Comparison of ENCODE assay signal across 1 cellular context in the genomic region with DNA sequence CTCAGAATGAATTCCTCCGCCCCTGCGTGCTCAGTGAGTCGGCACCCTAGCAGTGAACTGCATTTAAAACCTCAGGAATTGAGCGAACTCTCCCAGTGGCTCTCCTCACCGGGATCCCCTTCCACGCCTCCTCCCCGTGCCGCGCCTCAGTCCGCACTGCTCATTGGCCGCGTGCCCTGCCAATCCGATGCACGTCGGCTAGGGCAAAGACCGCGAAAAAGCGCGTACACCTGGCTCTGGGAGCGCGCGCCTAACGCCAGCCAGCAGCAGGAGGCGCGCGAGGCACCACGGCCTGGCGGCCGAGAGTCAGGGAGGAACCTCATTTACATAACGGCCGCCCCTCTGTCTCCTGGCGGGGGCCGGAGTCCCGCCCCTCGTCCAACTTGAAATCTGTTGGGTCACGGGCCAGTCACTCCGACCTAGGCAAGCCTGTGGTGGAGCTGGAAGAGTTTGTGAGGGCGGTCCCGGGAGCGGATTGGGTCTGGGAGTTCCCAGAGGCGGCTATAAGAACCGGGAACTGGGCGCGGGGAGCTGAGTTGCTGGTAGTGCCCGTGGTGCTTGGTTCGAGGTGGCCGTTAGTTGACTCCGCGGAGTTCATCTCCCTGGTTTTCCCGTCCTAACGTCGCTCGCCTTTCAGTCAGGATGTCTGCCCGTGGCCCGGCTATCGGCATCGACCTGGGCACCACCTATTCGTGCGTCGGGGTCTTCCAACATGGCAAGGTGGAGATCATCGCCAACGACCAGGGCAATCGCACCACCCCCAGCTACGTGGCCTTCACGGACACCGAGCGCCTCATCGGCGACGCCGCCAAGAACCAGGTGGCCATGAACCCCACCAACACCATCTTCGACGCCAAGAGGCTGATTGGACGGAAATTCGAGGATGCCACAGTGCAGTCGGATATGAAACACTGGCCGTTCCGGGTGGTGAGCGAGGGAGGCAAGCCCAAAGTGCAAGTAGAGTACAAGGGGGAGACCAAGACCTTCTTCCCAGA.
TF ChIP-seq lines count a peak whose summit lies in the region.

A gene (plus strand): TSS at position 534 of the 995 bp plus-strand sequence. CDS start 109 bp downstream, at position 643.

TF ChIP-seq in SK-N-SH, 30 proteins besides CTCF, POLR2A, EP300 and RAD21 (continued from another document):
- TF ChIP-seq, protein P1, sequence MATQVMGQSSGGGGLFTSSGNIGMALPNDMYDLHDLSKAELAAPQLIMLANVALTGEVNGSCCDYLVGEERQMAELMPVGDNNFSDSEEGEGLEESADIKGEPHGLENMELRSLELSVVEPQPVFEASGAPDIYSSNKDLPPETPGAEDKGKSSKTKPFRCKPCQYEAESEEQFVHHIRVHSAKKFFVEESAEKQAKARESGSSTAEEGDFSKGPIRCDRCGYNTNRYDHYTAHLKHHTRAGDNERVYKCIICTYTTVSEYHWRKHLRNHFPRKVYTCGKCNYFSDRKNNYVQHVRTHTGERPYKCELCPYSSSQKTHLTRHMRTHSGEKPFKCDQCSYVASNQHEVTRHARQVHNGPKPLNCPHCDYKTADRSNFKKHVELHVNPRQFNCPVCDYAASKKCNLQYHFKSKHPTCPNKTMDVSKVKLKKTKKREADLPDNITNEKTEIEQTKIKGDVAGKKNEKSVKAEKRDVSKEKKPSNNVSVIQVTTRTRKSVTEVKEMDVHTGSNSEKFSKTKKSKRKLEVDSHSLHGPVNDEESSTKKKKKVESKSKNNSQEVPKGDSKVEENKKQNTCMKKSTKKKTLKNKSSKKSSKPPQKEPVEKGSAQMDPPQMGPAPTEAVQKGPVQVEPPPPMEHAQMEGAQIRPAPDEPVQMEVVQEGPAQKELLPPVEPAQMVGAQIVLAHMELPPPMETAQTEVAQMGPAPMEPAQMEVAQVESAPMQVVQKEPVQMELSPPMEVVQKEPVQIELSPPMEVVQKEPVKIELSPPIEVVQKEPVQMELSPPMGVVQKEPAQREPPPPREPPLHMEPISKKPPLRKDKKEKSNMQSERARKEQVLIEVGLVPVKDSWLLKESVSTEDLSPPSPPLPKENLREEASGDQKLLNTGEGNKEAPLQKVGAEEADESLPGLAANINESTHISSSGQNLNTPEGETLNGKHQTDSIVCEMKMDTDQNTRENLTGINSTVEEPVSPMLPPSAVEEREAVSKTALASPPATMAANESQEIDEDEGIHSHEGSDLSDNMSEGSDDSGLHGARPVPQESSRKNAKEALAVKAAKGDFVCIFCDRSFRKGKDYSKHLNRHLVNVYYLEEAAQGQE (IDR thresholded peaks at IDR 0.05; ENCODE audit: low read depth, low read length), result 0 out of 2 replicates have a peak, but pooled peaks have one; percentile 19
- TF ChIP-seq SIN3A (IDR thresholded peaks at IDR 0.05; ENCODE audit: borderline replicate concordance, low read depth, low read length) (peak; percentile 16; the same call in 1 of the 2 replicates), GATA2 (CRISPR knock-in tag; IDR thresholded peaks at IDR 0.05) (no peak), RXRA (IDR thresholded peaks at IDR 0.05; ENCODE audit: borderline replicate concordance, low read depth) (no peak), RFX5 (IDR thresholded peaks at IDR 0.05; ENCODE audit: low read length) (peak; percentile 64; the same call in 1 of the 2 replicates), SMC3 (IDR thresholded peaks at IDR 0.05; ENCODE audit: low read depth, low read length) (peak; percentile 87), POLR2AphosphoS5 (IDR thresholded peaks at IDR 0.05; ENCODE audit: low read depth, low read length) (peak; percentile 99), TAF1 (IDR thresholded peaks at IDR 0.05; ENCODE audit: borderline replicate concordance, low read depth, low read length) (peak; percentile 89), EZH2phosphoT487 (IDR thresholded peaks at IDR 0.05; ENCODE audit: borderline replicate concordance, low read depth) (no peak), FOXM1 (IDR thresholded peaks at IDR 0.05; ENCODE audit: low read depth) (no peak), YY1 (IDR thresholded peaks at IDR 0.05; ENCODE audit: low read depth) (no peak), NFIC (IDR thresholded peaks at IDR 0.05; ENCODE audit: borderline replicate concordance) (no peak), MEF2A (IDR thresholded peaks at IDR 0.05; ENCODE audit: borderline replicate concordance, low read depth) (no peak)
- TF ChIP-seq, protein P2, sequence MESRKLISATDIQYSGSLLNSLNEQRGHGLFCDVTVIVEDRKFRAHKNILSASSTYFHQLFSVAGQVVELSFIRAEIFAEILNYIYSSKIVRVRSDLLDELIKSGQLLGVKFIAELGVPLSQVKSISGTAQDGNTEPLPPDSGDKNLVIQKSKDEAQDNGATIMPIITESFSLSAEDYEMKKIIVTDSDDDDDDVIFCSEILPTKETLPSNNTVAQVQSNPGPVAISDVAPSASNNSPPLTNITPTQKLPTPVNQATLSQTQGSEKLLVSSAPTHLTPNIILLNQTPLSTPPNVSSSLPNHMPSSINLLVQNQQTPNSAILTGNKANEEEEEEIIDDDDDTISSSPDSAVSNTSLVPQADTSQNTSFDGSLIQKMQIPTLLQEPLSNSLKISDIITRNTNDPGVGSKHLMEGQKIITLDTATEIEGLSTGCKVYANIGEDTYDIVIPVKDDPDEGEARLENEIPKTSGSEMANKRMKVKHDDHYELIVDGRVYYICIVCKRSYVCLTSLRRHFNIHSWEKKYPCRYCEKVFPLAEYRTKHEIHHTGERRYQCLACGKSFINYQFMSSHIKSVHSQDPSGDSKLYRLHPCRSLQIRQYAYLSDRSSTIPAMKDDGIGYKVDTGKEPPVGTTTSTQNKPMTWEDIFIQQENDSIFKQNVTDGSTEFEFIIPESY (IDR thresholded peaks at IDR 0.05; ENCODE audit: borderline replicate concordance, low read depth), result no peak
- TF ChIP-seq, protein P3, sequence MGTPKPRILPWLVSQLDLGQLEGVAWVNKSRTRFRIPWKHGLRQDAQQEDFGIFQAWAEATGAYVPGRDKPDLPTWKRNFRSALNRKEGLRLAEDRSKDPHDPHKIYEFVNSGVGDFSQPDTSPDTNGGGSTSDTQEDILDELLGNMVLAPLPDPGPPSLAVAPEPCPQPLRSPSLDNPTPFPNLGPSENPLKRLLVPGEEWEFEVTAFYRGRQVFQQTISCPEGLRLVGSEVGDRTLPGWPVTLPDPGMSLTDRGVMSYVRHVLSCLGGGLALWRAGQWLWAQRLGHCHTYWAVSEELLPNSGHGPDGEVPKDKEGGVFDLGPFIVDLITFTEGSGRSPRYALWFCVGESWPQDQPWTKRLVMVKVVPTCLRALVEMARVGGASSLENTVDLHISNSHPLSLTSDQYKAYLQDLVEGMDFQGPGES (IDR thresholded peaks at IDR 0.05; ENCODE audit: low read depth, low read length), result peak; percentile 80
- TF ChIP-seq, protein P4, sequence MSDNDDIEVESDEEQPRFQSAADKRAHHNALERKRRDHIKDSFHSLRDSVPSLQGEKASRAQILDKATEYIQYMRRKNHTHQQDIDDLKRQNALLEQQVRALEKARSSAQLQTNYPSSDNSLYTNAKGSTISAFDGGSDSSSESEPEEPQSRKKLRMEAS (IDR thresholded peaks at IDR 0.05; ENCODE audit: low read depth), result peak; percentile 79
- TF ChIP-seq, protein P5, sequence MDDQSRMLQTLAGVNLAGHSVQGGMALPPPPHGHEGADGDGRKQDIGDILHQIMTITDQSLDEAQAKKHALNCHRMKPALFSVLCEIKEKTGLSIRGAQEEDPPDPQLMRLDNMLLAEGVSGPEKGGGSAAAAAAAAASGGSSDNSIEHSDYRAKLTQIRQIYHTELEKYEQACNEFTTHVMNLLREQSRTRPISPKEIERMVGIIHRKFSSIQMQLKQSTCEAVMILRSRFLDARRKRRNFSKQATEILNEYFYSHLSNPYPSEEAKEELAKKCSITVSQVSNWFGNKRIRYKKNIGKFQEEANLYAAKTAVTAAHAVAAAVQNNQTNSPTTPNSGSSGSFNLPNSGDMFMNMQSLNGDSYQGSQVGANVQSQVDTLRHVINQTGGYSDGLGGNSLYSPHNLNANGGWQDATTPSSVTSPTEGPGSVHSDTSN (IDR thresholded peaks at IDR 0.05), result peak; percentile 99
- TF ChIP-seq, protein P6, sequence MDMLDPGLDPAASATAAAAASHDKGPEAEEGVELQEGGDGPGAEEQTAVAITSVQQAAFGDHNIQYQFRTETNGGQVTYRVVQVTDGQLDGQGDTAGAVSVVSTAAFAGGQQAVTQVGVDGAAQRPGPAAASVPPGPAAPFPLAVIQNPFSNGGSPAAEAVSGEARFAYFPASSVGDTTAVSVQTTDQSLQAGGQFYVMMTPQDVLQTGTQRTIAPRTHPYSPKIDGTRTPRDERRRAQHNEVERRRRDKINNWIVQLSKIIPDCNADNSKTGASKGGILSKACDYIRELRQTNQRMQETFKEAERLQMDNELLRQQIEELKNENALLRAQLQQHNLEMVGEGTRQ (IDR thresholded peaks at IDR 0.05; ENCODE audit: borderline replicate concordance, low read depth, low read length), result no peak
